In the genomic region with DNA sequence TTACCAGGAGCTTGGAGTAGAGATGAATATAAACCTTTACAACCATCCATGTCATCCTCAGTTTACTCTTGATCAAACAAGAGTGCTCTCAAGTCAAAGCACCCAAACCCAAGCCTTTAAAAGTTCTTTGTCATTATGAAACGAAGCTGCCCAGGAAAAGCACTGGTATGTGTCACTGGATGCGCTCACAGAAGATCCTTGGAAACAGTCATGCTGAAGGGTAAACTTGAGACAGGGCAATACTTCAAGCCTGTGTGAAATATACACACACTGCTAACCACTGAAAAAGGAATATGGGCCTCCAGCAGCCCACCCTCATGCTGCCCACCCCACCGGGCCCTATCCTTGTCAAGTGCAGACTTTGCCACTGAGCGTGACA, we compare ENCODE assay signal across 2 cellular contexts.
TF ChIP-seq lines count a peak whose summit lies in the region.

No MANE protein-coding gene starts in this region.

TF ChIP-seq in SK-N-SH, 30 proteins besides CTCF, POLR2A, EP300 and RAD21 (continued from another document):
- TF ChIP-seq, protein P1, sequence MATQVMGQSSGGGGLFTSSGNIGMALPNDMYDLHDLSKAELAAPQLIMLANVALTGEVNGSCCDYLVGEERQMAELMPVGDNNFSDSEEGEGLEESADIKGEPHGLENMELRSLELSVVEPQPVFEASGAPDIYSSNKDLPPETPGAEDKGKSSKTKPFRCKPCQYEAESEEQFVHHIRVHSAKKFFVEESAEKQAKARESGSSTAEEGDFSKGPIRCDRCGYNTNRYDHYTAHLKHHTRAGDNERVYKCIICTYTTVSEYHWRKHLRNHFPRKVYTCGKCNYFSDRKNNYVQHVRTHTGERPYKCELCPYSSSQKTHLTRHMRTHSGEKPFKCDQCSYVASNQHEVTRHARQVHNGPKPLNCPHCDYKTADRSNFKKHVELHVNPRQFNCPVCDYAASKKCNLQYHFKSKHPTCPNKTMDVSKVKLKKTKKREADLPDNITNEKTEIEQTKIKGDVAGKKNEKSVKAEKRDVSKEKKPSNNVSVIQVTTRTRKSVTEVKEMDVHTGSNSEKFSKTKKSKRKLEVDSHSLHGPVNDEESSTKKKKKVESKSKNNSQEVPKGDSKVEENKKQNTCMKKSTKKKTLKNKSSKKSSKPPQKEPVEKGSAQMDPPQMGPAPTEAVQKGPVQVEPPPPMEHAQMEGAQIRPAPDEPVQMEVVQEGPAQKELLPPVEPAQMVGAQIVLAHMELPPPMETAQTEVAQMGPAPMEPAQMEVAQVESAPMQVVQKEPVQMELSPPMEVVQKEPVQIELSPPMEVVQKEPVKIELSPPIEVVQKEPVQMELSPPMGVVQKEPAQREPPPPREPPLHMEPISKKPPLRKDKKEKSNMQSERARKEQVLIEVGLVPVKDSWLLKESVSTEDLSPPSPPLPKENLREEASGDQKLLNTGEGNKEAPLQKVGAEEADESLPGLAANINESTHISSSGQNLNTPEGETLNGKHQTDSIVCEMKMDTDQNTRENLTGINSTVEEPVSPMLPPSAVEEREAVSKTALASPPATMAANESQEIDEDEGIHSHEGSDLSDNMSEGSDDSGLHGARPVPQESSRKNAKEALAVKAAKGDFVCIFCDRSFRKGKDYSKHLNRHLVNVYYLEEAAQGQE (IDR thresholded peaks at IDR 0.05; ENCODE audit: low read depth, low read length): no peak
- TF ChIP-seq TAF1 (IDR thresholded peaks at IDR 0.05; ENCODE audit: borderline replicate concordance, low read depth, low read length) (no peak), SIN3A (IDR thresholded peaks at IDR 0.05; ENCODE audit: borderline replicate concordance, low read depth, low read length) (no peak), ELF1 (IDR thresholded peaks at IDR 0.05) (no peak), RXRA (IDR thresholded peaks at IDR 0.05; ENCODE audit: borderline replicate concordance, low read depth) (no peak), RCOR1 (IDR thresholded peaks at IDR 0.05; ENCODE audit: low read length) (no peak), TCF12 (IDR thresholded peaks at IDR 0.05) (no peak)
- TF ChIP-seq, protein P2, sequence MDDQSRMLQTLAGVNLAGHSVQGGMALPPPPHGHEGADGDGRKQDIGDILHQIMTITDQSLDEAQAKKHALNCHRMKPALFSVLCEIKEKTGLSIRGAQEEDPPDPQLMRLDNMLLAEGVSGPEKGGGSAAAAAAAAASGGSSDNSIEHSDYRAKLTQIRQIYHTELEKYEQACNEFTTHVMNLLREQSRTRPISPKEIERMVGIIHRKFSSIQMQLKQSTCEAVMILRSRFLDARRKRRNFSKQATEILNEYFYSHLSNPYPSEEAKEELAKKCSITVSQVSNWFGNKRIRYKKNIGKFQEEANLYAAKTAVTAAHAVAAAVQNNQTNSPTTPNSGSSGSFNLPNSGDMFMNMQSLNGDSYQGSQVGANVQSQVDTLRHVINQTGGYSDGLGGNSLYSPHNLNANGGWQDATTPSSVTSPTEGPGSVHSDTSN (IDR thresholded peaks at IDR 0.05): no peak
- TF ChIP-seq, protein P3, sequence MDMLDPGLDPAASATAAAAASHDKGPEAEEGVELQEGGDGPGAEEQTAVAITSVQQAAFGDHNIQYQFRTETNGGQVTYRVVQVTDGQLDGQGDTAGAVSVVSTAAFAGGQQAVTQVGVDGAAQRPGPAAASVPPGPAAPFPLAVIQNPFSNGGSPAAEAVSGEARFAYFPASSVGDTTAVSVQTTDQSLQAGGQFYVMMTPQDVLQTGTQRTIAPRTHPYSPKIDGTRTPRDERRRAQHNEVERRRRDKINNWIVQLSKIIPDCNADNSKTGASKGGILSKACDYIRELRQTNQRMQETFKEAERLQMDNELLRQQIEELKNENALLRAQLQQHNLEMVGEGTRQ (IDR thresholded peaks at IDR 0.05; ENCODE audit: borderline replicate concordance, low read depth, low read length): no peak
TF ChIP-seq in SK-N-SH: peak in this region for 0.

TF ChIP-seq in SK-N-SH treated with all-trans-retinoic acid at 6 μM for 48 hours, 23 proteins besides CTCF, POLR2A, EP300 and RAD21 (continued from another document):
- TF ChIP-seq, protein P4, sequence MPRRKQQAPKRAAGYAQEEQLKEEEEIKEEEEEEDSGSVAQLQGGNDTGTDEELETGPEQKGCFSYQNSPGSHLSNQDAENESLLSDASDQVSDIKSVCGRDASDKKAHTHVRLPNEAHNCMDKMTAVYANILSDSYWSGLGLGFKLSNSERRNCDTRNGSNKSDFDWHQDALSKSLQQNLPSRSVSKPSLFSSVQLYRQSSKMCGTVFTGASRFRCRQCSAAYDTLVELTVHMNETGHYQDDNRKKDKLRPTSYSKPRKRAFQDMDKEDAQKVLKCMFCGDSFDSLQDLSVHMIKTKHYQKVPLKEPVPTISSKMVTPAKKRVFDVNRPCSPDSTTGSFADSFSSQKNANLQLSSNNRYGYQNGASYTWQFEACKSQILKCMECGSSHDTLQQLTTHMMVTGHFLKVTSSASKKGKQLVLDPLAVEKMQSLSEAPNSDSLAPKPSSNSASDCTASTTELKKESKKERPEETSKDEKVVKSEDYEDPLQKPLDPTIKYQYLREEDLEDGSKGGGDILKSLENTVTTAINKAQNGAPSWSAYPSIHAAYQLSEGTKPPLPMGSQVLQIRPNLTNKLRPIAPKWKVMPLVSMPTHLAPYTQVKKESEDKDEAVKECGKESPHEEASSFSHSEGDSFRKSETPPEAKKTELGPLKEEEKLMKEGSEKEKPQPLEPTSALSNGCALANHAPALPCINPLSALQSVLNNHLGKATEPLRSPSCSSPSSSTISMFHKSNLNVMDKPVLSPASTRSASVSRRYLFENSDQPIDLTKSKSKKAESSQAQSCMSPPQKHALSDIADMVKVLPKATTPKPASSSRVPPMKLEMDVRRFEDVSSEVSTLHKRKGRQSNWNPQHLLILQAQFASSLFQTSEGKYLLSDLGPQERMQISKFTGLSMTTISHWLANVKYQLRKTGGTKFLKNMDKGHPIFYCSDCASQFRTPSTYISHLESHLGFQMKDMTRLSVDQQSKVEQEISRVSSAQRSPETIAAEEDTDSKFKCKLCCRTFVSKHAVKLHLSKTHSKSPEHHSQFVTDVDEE (CRISPR knock-in tag; IDR thresholded peaks at IDR 0.05): no peak
- TF ChIP-seq ZFP30 (CRISPR knock-in tag; IDR thresholded peaks at IDR 0.05): no peak
- TF ChIP-seq, protein P5, sequence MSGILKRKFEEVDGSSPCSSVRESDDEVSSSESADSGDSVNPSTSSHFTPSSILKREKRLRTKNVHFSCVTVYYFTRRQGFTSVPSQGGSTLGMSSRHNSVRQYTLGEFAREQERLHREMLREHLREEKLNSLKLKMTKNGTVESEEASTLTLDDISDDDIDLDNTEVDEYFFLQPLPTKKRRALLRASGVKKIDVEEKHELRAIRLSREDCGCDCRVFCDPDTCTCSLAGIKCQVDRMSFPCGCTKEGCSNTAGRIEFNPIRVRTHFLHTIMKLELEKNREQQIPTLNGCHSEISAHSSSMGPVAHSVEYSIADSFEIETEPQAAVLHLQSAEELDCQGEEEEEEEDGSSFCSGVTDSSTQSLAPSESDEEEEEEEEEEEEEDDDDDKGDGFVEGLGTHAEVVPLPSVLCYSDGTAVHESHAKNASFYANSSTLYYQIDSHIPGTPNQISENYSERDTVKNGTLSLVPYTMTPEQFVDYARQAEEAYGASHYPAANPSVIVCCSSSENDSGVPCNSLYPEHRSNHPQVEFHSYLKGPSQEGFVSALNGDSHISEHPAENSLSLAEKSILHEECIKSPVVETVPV (CRISPR knock-in tag; IDR thresholded peaks at IDR 0.05): no peak
- TF ChIP-seq BACH2 (CRISPR knock-in tag; IDR thresholded peaks at IDR 0.05; ENCODE audit: borderline replicate concordance): no peak
- no peak for TF ChIP-seq TCF4 (CRISPR knock-in tag; IDR thresholded peaks at IDR 0.05; ENCODE audit: borderline replicate concordance)
